Comparison of ENCODE assay signal across 10 cellular contexts in genomic region chr4:16516796-16517413, GRCh38.
DNase-seq lines count a peak whose midpoint lies in the region; ATAC-seq and TF ChIP-seq lines count a peak whose summit lies in the region.
"Had no signal": no experiment of that assay in that cellular context is flagged by ENCODE, and none has a peak within 500 bp of the region (broad histone marks: within the 10 kb centered on the region; RNA-seq: fewer than 3 reads in every experiment).

No MANE protein-coding gene starts in this region.

- ATAC-seq in HG02938 (IDR thresholded peaks at IDR 0.05; ENCODE audit: unreplicated experiment): no peak

- no peaks in the 10 kb centered on the region for H4K20me1 ChIP-seq in PC-9 (ENCODE audit: insufficient read depth)

- H3F3A ChIP-seq in PC-9 (ENCODE audit: insufficient read depth, low read depth): no peaks in the 10 kb centered on the region

- POLR2A ChIA-PET in GM10248 (lab: Yijun Ruan, JAX): no interaction called here
- POLR2A ChIA-PET in PC-9 (lab: Charles Lee; ENCODE audit: unreplicated experiment): no interaction called here

- no peak overlapping the region for H4K91ac ChIP-seq in mesenchymal stem cell (ENCODE audit: low read length)

- no peak overlapping the region for H4K8ac ChIP-seq in mesenchymal stem cell (ENCODE audit: low read length)

- H2BK5ac ChIP-seq in mesenchymal stem cell (ENCODE audit: low read depth, low read length, poor library complexity, severe bottlenecking): no peak overlapping the region

- no peak overlapping the region for H2BK120ac ChIP-seq in mesenchymal stem cell (ENCODE audit: low read depth, low read length)

- H2AFZ ChIP-seq in mesenchymal stem cell (ENCODE audit: low read depth, low read length): no peak overlapping the region
- no peak overlapping the region for H2AFZ ChIP-seq in PC-9

- H3K4me1 ChIP-seq in colonic mucosa (no peaks in the 10 kb centered on the region), mesenchymal stem cell (ENCODE audit: control insufficient read depth, insufficient read depth, low read depth, low read length) (no peaks in the 10 kb centered on the region), PC-9 (replicated peaks; ENCODE audit: insufficient read depth) (no peaks in the 10 kb centered on the region)

- no peak overlapping the region for H2BK15ac ChIP-seq in mesenchymal stem cell (ENCODE audit: low read depth, poor library complexity, severe bottlenecking)

- no peak overlapping the region for H3K4ac ChIP-seq in mesenchymal stem cell (ENCODE audit: low read depth in 1 of 2, low read length in 2 of 2)

- H3K36me3 ChIP-seq in MG63 (no peaks in the 10 kb centered on the region), colonic mucosa (no peaks in the 10 kb centered on the region), mesenchymal stem cell (ENCODE audit: control insufficient read depth in 1 of 2, insufficient read depth in 2 of 2, low read depth in 1 of 2, low read length in 2 of 2) (peaks cover 0 to 4% of the 10 kb centered on the region in 2 experiments), PC-9 (ENCODE audit: low read depth) (no peaks in the 10 kb centered on the region)

- H3K27me3 ChIP-seq in MG63 (no peaks in the 10 kb centered on the region), colonic mucosa (no peaks in the 10 kb centered on the region), mesenchymal stem cell (ENCODE audit: control insufficient read depth in 1 of 2, insufficient read depth in 1 of 2, low read length in 2 of 2) (no peaks in the 10 kb centered on the region), PC-9 (ENCODE audit: insufficient read depth, low read depth) (no peaks in the 10 kb centered on the region)

- CTCF ChIA-PET in GM10248 (lab: Yijun Ruan, JAX): no interaction called here
- CTCF ChIA-PET in PC-9 (lab: Charles Lee): no interaction called here

- H2AK5ac ChIP-seq in mesenchymal stem cell (ENCODE audit: low read length, severe bottlenecking): no peak overlapping the region

- intact Hi-C loops in colonic mucosa (cut with DNase I): loop anchor here (10.0 kb wide), 1 partner anchor 808 kb away; no protein-coding TSS in a partner anchor
- intact Hi-C loops in PC-9 (cut with micrococcal nuclease; ENCODE audit: unreplicated experiment): no loop called here

- 73% methylated on average over 5 of the region's 5 CpGs for WGBS in mesenchymal stem cell

- H3K9ac ChIP-seq in colonic mucosa (ENCODE audit: low read depth in 2 of 2, low read length in 2 of 2) (no peak overlapping the region), mesenchymal stem cell (ENCODE audit: low read length) (no peak overlapping the region)

- H2BK12ac ChIP-seq in mesenchymal stem cell (ENCODE audit: low read length in 2 of 2): no peak overlapping the region

- H3K23ac ChIP-seq in mesenchymal stem cell (ENCODE audit: low read length in 2 of 2): no peak overlapping the region

- no peak overlapping the region for H3K18ac ChIP-seq in mesenchymal stem cell (ENCODE audit: low read depth in 1 of 2, low read length in 2 of 2)

- no peaks in the 10 kb centered on the region for H3K79me2 ChIP-seq in PC-9 (ENCODE audit: low read depth)

- no peak overlapping the region for H3K4me3 ChIP-seq in MG63
- H3K4me3 ChIP-seq in colonic mucosa: no peak overlapping the region
- H3K4me3 ChIP-seq in mesenchymal stem cell (ENCODE audit: insufficient read depth in 1 of 2, low read depth in 1 of 2, low read length in 2 of 2): no peak overlapping the region
- no peak overlapping the region for H3K4me3 ChIP-seq in PC-9

- H3K4me2 ChIP-seq in mesenchymal stem cell (ENCODE audit: low read length, poor library complexity, severe bottlenecking) (no peak overlapping the region), PC-9 (no peak overlapping the region)

- no peaks in the 10 kb centered on the region for H3K79me1 ChIP-seq in mesenchymal stem cell (replicated peaks; ENCODE audit: low read length, poor library complexity, severe bottlenecking)

- peak; percentile 45 for DNase-seq in AG09319 (ENCODE audit: extremely low read depth, low read depth)
- peak; percentile 9 for DNase-seq in MG63
- DNase-seq in colonic mucosa: peak; percentile 25
- peak; percentile 63 for DNase-seq in mesenchymal stem cell
- no peak for DNase-seq in GM10248 (ENCODE audit: extremely low spot score)
- no peak for DNase-seq in GM19238 (ENCODE audit: insufficient read length, low spot score)
- DNase-seq in PC-9: no peak
- DNase-seq: cerebellar nuclear complex, KBM-7 had no signal

- H3K14ac ChIP-seq in mesenchymal stem cell (ENCODE audit: low read length in 2 of 2): no peak overlapping the region

- no TSS peak for BruUV-seq in PC-9 (replicated peaks; lab: Mats Ljungman, UMichigan)

- no peak overlapping the region for H3K27ac ChIP-seq in colonic mucosa
- H3K27ac ChIP-seq in mesenchymal stem cell (ENCODE audit: low read length, poor library complexity, severe bottlenecking): no peak overlapping the region
- H3K27ac ChIP-seq in PC-9: no peak overlapping the region

- no peaks in the 10 kb centered on the region for H3K9me3 ChIP-seq in MG63
- H3K9me3 ChIP-seq in colonic mucosa: no peaks in the 10 kb centered on the region
- H3K9me3 ChIP-seq in mesenchymal stem cell (ENCODE audit: control insufficient read depth, low read length): no peaks in the 10 kb centered on the region
- no peaks in the 10 kb centered on the region for H3K9me3 ChIP-seq in PC-9 (ENCODE audit: insufficient read depth, low read depth)

- H3K9me2 ChIP-seq in PC-9 (ENCODE audit: insufficient read depth): no peaks in the 10 kb centered on the region

- peak; percentile 62 for TF ChIP-seq CTCF in AG09319 (IDR thresholded peaks at IDR 0.05; ENCODE audit: low read depth, low read length)
- no peak for TF ChIP-seq CTCF in colonic mucosa (IDR thresholded peaks at IDR 0.05)
- TF ChIP-seq CTCF in GM10248 (IDR thresholded peaks at IDR 0.05; ENCODE audit: control extremely low read depth, extremely low read depth, low read depth, missing control alignments): no peak
- TF ChIP-seq CTCF in PC-9 (conservative IDR thresholded peaks at IDR 0.05): no peak

Comparison
In these comparisons a context has a peak if more than half of its experiments do, and no peak if none do; other contexts are left out.
1. DNase-seq: peak in AG09319 (single experiment), MG63 (single experiment), colonic mucosa (single experiment) and mesenchymal stem cell (single experiment); none in GM10248 (single experiment), GM19238 (single experiment) and PC-9 (0 of 2).